In the genomic region with DNA sequence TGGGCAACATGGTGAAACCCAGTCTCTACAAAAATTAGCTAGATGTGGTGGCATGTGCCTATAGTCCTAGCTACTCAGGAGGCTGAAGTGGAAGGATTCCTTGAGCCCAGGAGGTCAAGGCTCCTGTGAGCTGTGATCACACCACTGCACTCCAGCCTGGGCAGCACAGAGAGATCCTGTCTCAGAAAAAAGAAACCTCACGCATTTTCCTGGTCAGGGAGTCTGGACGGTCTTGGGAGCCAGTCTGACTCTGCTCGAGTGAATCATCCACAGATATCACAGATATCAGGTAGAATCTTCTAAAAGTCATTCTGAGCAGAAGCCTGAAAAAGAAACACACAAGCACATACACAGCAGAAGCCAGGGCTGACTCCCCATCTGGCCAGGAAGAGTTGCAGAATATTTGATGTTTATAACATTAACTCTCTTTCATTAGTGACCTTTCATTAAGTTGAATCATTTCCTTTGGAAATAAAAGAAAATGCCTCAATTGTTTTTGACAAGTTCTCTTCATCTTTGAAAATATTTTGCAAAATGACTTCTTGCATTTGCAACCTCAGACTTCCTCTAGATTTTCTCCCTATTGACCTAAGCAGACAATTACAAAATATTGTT, we compare ENCODE assay signal across 1 cellular context.
TF ChIP-seq lines count a peak whose summit lies in the region.

No MANE protein-coding gene starts in this region.

TF ChIP-seq in IMR-90, 13 proteins besides CTCF, POLR2A, EP300 and RAD21 (continued from another document):
- TF ChIP-seq NFE2L2 (IDR thresholded peaks at IDR 0.05; ENCODE audit: low read depth, low read length) (no peak), MAFK (IDR thresholded peaks at IDR 0.05; ENCODE audit: low read depth, low read length) (no peak), FOS (IDR thresholded peaks at IDR 0.05; ENCODE audit: low read depth, low read length) (no peak), BHLHE40 (IDR thresholded peaks at IDR 0.05; ENCODE audit: low read depth, low read length) (no peak), CEBPB (IDR thresholded peaks at IDR 0.05; ENCODE audit: low read depth, low read length) (no peak)
TF ChIP-seq in IMR-90: peak in this region for 0.
